31 cellular contexts compared by ENCODE assay signal in genomic region chr6:147531321-147531720, GRCh38. TPM values are rescaled to one million over a fixed set of nuclear protein-coding genes. Genes with fewer than 3 reads are reported as not detected.
"Had no signal": no experiment of that assay in that cellular context is flagged by ENCODE, and none has a peak within 500 bp of the region (broad histone marks: within the 10 kb centered on the region; RNA-seq: fewer than 3 reads in every experiment).

No MANE protein-coding gene starts in this region.

- H3K27ac Mint-ChIP-seq: activated B cell treated with CpG ODN at 0.5 μM for 24 hours; activated CD4-positive, alpha-beta memory T cell treated with anti-CD3 and anti-CD28 coated beads, Interleukin-2, amount 10 ng/mL, durations not matched to agents 7 days and 5 days; activated CD4-positive, alpha-beta T cell treated with anti-CD3 and anti-CD28 coated beads, Interleukin-2, amount 10 ng/mL, durations not matched to agents 7 days and 5 days; activated naive CD4-positive, alpha-beta T cell treated with anti-CD3 and anti-CD28 coated beads, Interleukin-2, amount 10 ng/mL, durations not matched to agents 7 days and 5 days; activated naive CD4-positive, alpha-beta T cell treated with anti-CD3 and anti-CD28 coated beads, Interleukin-2, amount 50 U/mL, for 72 hours; activated naive CD8-positive, alpha-beta T cell treated with anti-CD3 and anti-CD28 coated beads, Interleukin-2, amount 10 ng/mL, durations not matched to agents 7 days and 5 days; activated T-cell treated with anti-CD3 and anti-CD28 coated beads, Interleukin-2, amount 50 U/mL, for 24 hours; activated T-cell treated with anti-CD3 and anti-CD28 coated beads, Interleukin-2, amount 50 U/mL, for 72 hours; dendritic cell treated with granulocyte-macrophage colony-stimulating factor and Interleukin-4, amounts not matched to agents 40 ng/mL and 50 ng/mL, for 4 days; T-helper 17 cell; T-helper 2 cell treated with Interferon-gamma antibody and Interleukin-4, amounts not matched to agents 5 μg/mL and 100 μg/mL, for 36 hours had no signal

- H3K36me3 ChIP-seq: ascending aorta, esophagus muscularis mucosa, gastrocnemius medialis, WERI-Rb-1 had no signal

- H3K4me3 ChIP-seq: ascending aorta, coronary artery, dorsolateral prefrontal cortex, esophagus muscularis mucosa, gastrocnemius medialis had no signal

- H3K4me1 Mint-ChIP-seq: activated B cell treated with CpG ODN at 0.5 μM for 24 hours; central memory CD8-positive, alpha-beta T cell had no signal

- DNase-seq: activated B cell treated with CpG ODN at 0.5 μM for 24 hours; activated CD4-positive, alpha-beta memory T cell treated with anti-CD3 and anti-CD28 coated beads, Interleukin-2, amount 10 ng/mL, durations not matched to agents 7 days and 5 days; activated CD4-positive, alpha-beta T cell treated with anti-CD3 and anti-CD28 coated beads, Interleukin-2, amount 10 ng/mL, durations not matched to agents 7 days and 5 days; activated CD4-positive, alpha-beta T cell treated with anti-CD3 and anti-CD28 coated beads, Interleukin-2, amount 50 U/mL, for 4 hours; activated CD8-positive, alpha-beta memory T cell treated with anti-CD3 and anti-CD28 coated beads, Interleukin-2, amount 50 U/mL, for 48 hours; activated gamma-delta T cell; activated naive CD4-positive, alpha-beta T cell; activated naive CD4-positive, alpha-beta T cell treated with anti-CD3 and anti-CD28 coated beads, Interleukin-2, amount 10 ng/mL, durations not matched to agents 7 days and 5 days; activated naive CD8-positive, alpha-beta T cell treated with anti-CD3 and anti-CD28 coated beads, Interleukin-2, amount 10 ng/mL, durations not matched to agents 7 days and 5 days; activated T-cell treated with anti-CD3 and anti-CD28 coated beads for 4 hours; activated T-cell treated with anti-CD3 and anti-CD28 coated beads, Interleukin-2, amount 50 U/mL, for 24 hours; activated T-cell treated with anti-CD3 and anti-CD28 coated beads, Interleukin-2, amount 50 U/mL, for 72 hours; dorsolateral prefrontal cortex; effector memory CD4-positive, alpha-beta T cell; erythroblast; foreskin keratinocyte; gastrocnemius medialis; glutamatergic neuron; T-helper 1 cell; T-helper 17 cell; T1000; WERI-Rb-1 had no signal

- H3K27me3 Mint-ChIP-seq: brain had no signal

- H3K4me3 Mint-ChIP-seq: activated B cell treated with CpG ODN at 0.5 μM for 24 hours; activated CD4-positive, alpha-beta memory T cell treated with anti-CD3 and anti-CD28 coated beads, Interleukin-2, amount 10 ng/mL, durations not matched to agents 7 days and 5 days; activated CD4-positive, alpha-beta T cell treated with anti-CD3 and anti-CD28 coated beads, Interleukin-2, amount 10 ng/mL, durations not matched to agents 7 days and 5 days; activated naive CD4-positive, alpha-beta T cell treated with anti-CD3 and anti-CD28 coated beads, Interleukin-2, amount 10 ng/mL, durations not matched to agents 7 days and 5 days; activated naive CD8-positive, alpha-beta T cell treated with anti-CD3 and anti-CD28 coated beads, Interleukin-2, amount 10 ng/mL, durations not matched to agents 7 days and 5 days; activated T-cell treated with anti-CD3 and anti-CD28 coated beads, Interleukin-2, amount 50 U/mL, for 24 hours; activated T-cell treated with anti-CD3 and anti-CD28 coated beads, Interleukin-2, amount 50 U/mL, for 72 hours; brain; central memory CD8-positive, alpha-beta T cell; dendritic cell treated with granulocyte-macrophage colony-stimulating factor and Interleukin-4, amounts not matched to agents 40 ng/mL and 50 ng/mL, for 4 days; T-helper 17 cell; T-helper 2 cell treated with Interferon-gamma antibody and Interleukin-4, amounts not matched to agents 5 μg/mL and 100 μg/mL, for 36 hours had no signal

- H3K27me3 ChIP-seq: ascending aorta, dorsolateral prefrontal cortex, esophagus muscularis mucosa, foreskin keratinocyte, gastrocnemius medialis had no signal

- H3K9me3 Mint-ChIP-seq: activated CD4-positive, alpha-beta memory T cell treated with anti-CD3 and anti-CD28 coated beads, Interleukin-2, amount 10 ng/mL, durations not matched to agents 7 days and 5 days; activated CD4-positive, alpha-beta T cell treated with anti-CD3 and anti-CD28 coated beads, Interleukin-2, amount 10 ng/mL, durations not matched to agents 7 days and 5 days; activated naive CD4-positive, alpha-beta T cell treated with anti-CD3 and anti-CD28 coated beads, Interleukin-2, amount 10 ng/mL, durations not matched to agents 7 days and 5 days; activated naive CD4-positive, alpha-beta T cell treated with anti-CD3 and anti-CD28 coated beads, Interleukin-2, amount 50 U/mL, for 72 hours; activated naive CD8-positive, alpha-beta T cell treated with anti-CD3 and anti-CD28 coated beads, Interleukin-2, amount 10 ng/mL, durations not matched to agents 7 days and 5 days; activated T-cell treated with anti-CD3 and anti-CD28 coated beads, Interleukin-2, amount 50 U/mL, for 24 hours; activated T-cell treated with anti-CD3 and anti-CD28 coated beads, Interleukin-2, amount 50 U/mL, for 72 hours; central memory CD8-positive, alpha-beta T cell; dendritic cell treated with granulocyte-macrophage colony-stimulating factor and Interleukin-4, amounts not matched to agents 40 ng/mL and 50 ng/mL, for 4 days; T-helper 2 cell treated with Interferon-gamma antibody and Interleukin-4, amounts not matched to agents 5 μg/mL and 100 μg/mL, for 36 hours had no signal

- H3K27ac ChIP-seq: ascending aorta, coronary artery, dorsolateral prefrontal cortex, esophagus muscularis mucosa, foreskin keratinocyte, gastrocnemius medialis, WERI-Rb-1 had no signal

- H3K36me3 Mint-ChIP-seq: activated naive CD4-positive, alpha-beta T cell treated with anti-CD3 and anti-CD28 coated beads, Interleukin-2, amount 10 ng/mL, durations not matched to agents 7 days and 5 days; activated naive CD8-positive, alpha-beta T cell treated with anti-CD3 and anti-CD28 coated beads, Interleukin-2, amount 10 ng/mL, durations not matched to agents 7 days and 5 days had no signal

- H3K9me3 ChIP-seq: ascending aorta, esophagus muscularis mucosa, gastrocnemius medialis had no signal

- ATAC-seq: activated CD4-positive, CD25-positive, alpha-beta regulatory T cell treated with anti-CD3 and anti-CD28 coated beads, Interleukin-2, amount 50 U/mL, for 24 hours; activated naive CD4-positive, alpha-beta T cell treated with anti-CD3 and anti-CD28 coated beads, Interleukin-2, amount 50 U/mL, for 72 hours; activated T-cell treated with anti-CD3 and anti-CD28 coated beads, Interleukin-2, amount 50 U/mL, for 72 hours; gastrocnemius medialis; T-helper 17 cell had no signal

- H3K4me1 ChIP-seq: ascending aorta, esophagus muscularis mucosa, foreskin keratinocyte, gastrocnemius medialis had no signal

RNA-seq across cellular contexts. Expression of gene SAMD5, which starts 22.8 kb away (rescaled TPM):
- total RNA-seq: activated B cell treated with CpG ODN at 0.5 μM for 24 hours; activated CD4-positive, alpha-beta memory T cell treated with anti-CD3 and anti-CD28 coated beads, Interleukin-2, amount 10 ng/mL, durations not matched to agents 7 days and 5 days; activated CD4-positive, alpha-beta T cell treated with anti-CD3 and anti-CD28 coated beads, Interleukin-2, amount 10 ng/mL, durations not matched to agents 7 days and 5 days; activated naive CD4-positive, alpha-beta T cell treated with anti-CD3 and anti-CD28 coated beads, Interleukin-2, amount 50 U/mL, for 72 hours; activated naive CD8-positive, alpha-beta T cell treated with anti-CD3 and anti-CD28 coated beads, Interleukin-2, amount 10 ng/mL, durations not matched to agents 7 days and 5 days; T-helper 17 cell had no signal
